10 cellular contexts compared by ENCODE assay signal in genomic region chr6:158662607-158663464, GRCh38. TPM values are rescaled to one million over a fixed set of nuclear protein-coding genes. Genes with fewer than 3 reads are reported as not detected.
DNase-seq lines count a peak whose midpoint lies in the region; ATAC-seq, FAIRE-seq and TF ChIP-seq lines count a peak whose summit lies in the region.
"Had no signal": no experiment of that assay in that cellular context is flagged by ENCODE, and none has a peak within 500 bp of the region (broad histone marks: within the 10 kb centered on the region; RNA-seq: fewer than 3 reads in every experiment).

No MANE protein-coding gene starts in this region.

- no peak for TF ChIP-seq CTCF in fibroblast of the aortic adventitia (IDR thresholded peaks at IDR 0.05; ENCODE audit: insufficient read depth, low read length)
- no peak for TF ChIP-seq CTCF in adrenal gland (IDR thresholded peaks at IDR 0.05)

- no peak for FAIRE-seq in GM19239 (lab: Jason Lieb, UNC)

- peak; percentile 76 for ATAC-seq in sciatic nerve

- intact Hi-C loops in sciatic nerve (cut with DNase I) (no loop called here), adrenal gland (cut with DNase I) (no loop called here)

- H3K27ac ChIP-seq in adrenal gland, result peak overlapping the region in 2 of 5 donors; percentile 13 to 45
- H3K27ac ChIP-seq: 22Rv1 had no signal

- peak overlapping the region; percentile 28 for H3K4me3 ChIP-seq in fibroblast of the aortic adventitia (ENCODE audit: low read depth, low read length)
- H3K4me3 ChIP-seq in adrenal gland, result no peak overlapping the region

- H3K27me3 ChIP-seq in adrenal gland, result no peaks in the 10 kb centered on the region

- H3K9me3 ChIP-seq in adrenal gland (replicated peaks in 1 of 3), result no peaks in the 10 kb centered on the region

- 44 to 56% (median 54%) methylated on average over 24 of the region's 24 CpGs for WGBS in adrenal gland, 4 donors

- peak; percentile 23 for DNase-seq in DMS 273 (lab: John Stamatoyannopoulos, UW; ENCODE audit: unreplicated experiment)
- no peak for DNase-seq in DMS 273 treated with DMSO at 0.1 percent for 48 hours (lab: John Stamatoyannopoulos, UW)
- DNase-seq in OCI-M1 (lab: John Stamatoyannopoulos, UW), result peak; percentile 26
- peak; percentile 88 for DNase-seq in fibroblast of the aortic adventitia (ENCODE audit: low read depth)
- no peak for DNase-seq in sciatic nerve (ENCODE audit: low spot score)
- DNase-seq in adrenal gland, result no peak
- no peak for DNase-seq in GM19239 (ENCODE audit: insufficient read length, low spot score)
- DNase-seq in stimulated activated CD4-positive, alpha-beta T cell treated with anti-CD3 and anti-CD28 coated beads, Interleukin-2, amount 100 ng/mL, for 48 hours, result no peak
- DNase-seq: stimulated activated CD4-positive, alpha-beta T cell treated with anti-CD3 and anti-CD28 coated beads, Interleukin-4, amount 100 ng/mL, for 24 hours had no signal

- H3K36me3 ChIP-seq in adrenal gland (replicated peaks in 1 of 2), result no peaks in the 10 kb centered on the region

- no peak for TF ChIP-seq POLR2A in adrenal gland (IDR thresholded peaks at IDR 0.05)

- peaks cover 0 to 12% of the 10 kb centered on the region in 2 donors for H3K4me1 ChIP-seq in adrenal gland (replicated peaks in 1 of 2)

RNA-seq across cellular contexts. Expression of gene SYTL3, which starts 13.0 kb away (rescaled TPM):
- 1.9 and 10.5 TPM in 2 replicates for total RNA-seq in fibroblast of the aortic adventitia (ENCODE audit: low replicate concordance)
- 2.5 TPM for total RNA-seq in sciatic nerve
- total RNA-seq in adrenal gland, result 1 to 10 TPM; 1.7 to 3.9 (median 2.2) TPM
- polyA plus RNA-seq in adrenal gland, result 1 to 10 TPM; 1.5 to 2.5 (median 1.7) TPM

RNA-seq across cellular contexts. Expression of gene DYNLT1, which starts 18.3 kb away (rescaled TPM):
- total RNA-seq in fibroblast of the aortic adventitia (ENCODE audit: low replicate concordance), result 65.4 and 138 TPM in 2 replicates
- total RNA-seq in sciatic nerve, result 58.6 TPM
- total RNA-seq in adrenal gland, result 100 to 1,000 TPM in 6 of 8 donors, 10 to 100 TPM in 2; 81.3 to 159 (median 126) TPM
- 100 to 1,000 TPM; 107 to 264 (median 128) TPM for polyA plus RNA-seq in adrenal gland

Comparison
In these comparisons a context has a peak if more than half of its experiments do, and no peak if none do; other contexts are left out.
1. DNase-seq: peak in DMS 273 (single experiment), OCI-M1 (single experiment) and fibroblast of the aortic adventitia (single experiment); none in DMS 273 treated with DMSO at 0.1 percent for 48 hours (single experiment), sciatic nerve (single experiment), adrenal gland (0 of 7), GM19239 (single experiment) and stimulated activated CD4-positive, alpha-beta T cell treated with anti-CD3 and anti-CD28 coated beads, Interleukin-2, amount 100 ng/mL, for 48 hours (0 of 2).